Comparison of ENCODE assay signal across 9 cellular contexts in the genomic region with DNA sequence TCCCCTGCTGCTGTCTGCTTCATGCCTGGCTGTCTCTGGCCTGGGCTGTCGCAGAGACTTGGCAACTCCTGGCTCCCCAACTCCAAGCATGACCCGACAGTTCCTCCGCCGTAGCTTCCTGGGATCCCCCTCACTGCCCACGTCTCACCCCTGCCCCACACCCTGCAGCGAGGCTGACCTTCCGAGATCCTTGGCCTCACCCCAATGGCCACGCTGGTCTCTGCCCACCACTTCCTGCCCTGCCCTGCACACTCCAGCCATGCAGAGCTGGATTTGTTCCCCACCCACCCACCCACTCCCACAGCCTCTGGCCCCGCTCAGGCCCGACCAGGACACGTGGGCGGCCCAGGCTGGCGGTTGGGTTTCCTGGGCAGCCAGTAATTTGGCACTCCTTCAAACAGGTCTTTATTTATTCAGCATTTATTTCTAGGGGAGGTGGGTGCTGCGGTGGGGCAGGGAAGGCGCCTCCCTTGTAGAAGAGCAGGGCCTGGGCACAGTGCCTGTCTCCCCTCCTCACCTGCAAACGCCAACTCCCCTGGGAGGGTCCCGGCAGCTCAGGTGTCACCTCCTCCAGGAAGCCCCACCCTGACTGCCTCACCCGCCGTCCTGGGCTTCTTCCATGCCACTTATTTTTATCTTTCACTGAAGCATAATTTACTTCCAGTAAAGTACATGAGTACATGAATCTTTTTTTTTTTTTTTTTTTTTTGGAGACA. TPM values are rescaled to one million over a fixed set of nuclear protein-coding genes. Genes with fewer than 3 reads are reported as not detected.
A peak's percentile ranks its signal among the peaks of the same experiment; 100 is the strongest.
DNase-seq lines count a peak whose midpoint lies in the region; ATAC-seq and TF ChIP-seq lines count a peak whose summit lies in the region.
"Had no signal": no experiment of that assay in that cellular context is flagged by ENCODE, and none has a peak within 500 bp of the region (broad histone marks: within the 10 kb centered on the region; RNA-seq: fewer than 3 reads in every experiment).

No MANE protein-coding gene starts in this region.

- H3K36me3 Mint-ChIP-seq in activated naive CD4-positive, alpha-beta T cell treated with anti-CD3 and anti-CD28 coated beads, Interleukin-2, amount 50 U/mL, for 72 hours, result no peaks in the 10 kb centered on the region

- TF ChIP-seq EP300 in ovary (IDR thresholded peaks at IDR 0.05), result no peak

- no peaks in the 10 kb centered on the region for H3K9me3 ChIP-seq in ovary

- intact Hi-C loops in dorsolateral prefrontal cortex (cut with DNase I), result loop anchor here in 1 of 2 donors (5.0 kb wide), 1 partner anchor 33 kb away; no protein-coding TSS in a partner anchor
- intact Hi-C loops in ovary (cut with DNase I), result no loop called here

- peaks cover 23% of the 10 kb centered on the region for H3K4me1 ChIP-seq in ovary (ENCODE audit: insufficient read depth)

- no peak for TF ChIP-seq POLR2A in ovary (IDR thresholded peaks at IDR 0.05)

- no peak for ATAC-seq in activated naive CD4-positive, alpha-beta T cell treated with anti-CD3 and anti-CD28 coated beads, Interleukin-2, amount 50 U/mL, for 72 hours

- H3K27me3 ChIP-seq in dorsolateral prefrontal cortex (no peaks in the 10 kb centered on the region), ovary (no peaks in the 10 kb centered on the region)

- peak overlapping the region in 58 of 59 donors; percentile 66 to 97 (median 90) for H3K27ac ChIP-seq in dorsolateral prefrontal cortex
- H3K27ac ChIP-seq in ovary, result peak overlapping the region; percentile 43 to 91

- H3K27ac Mint-ChIP-seq in activated naive CD4-positive, alpha-beta T cell treated with anti-CD3 and anti-CD28 coated beads, Interleukin-2, amount 50 U/mL, for 72 hours, result no peak overlapping the region

- DNase-seq in D341Med (ENCODE audit: low spot score), result peak; percentile 46
- DNase-seq in NCI-H2196 (lab: John Stamatoyannopoulos, UW; ENCODE audit: unreplicated experiment), result peak; percentile 71
- DNase-seq in dorsolateral prefrontal cortex, result no peak
- peak; percentile 24 to 61 (median 49) for DNase-seq in ovary
- DNase-seq in UCSD-AML1 (lab: John Stamatoyannopoulos, UW; ENCODE audit: unreplicated experiment), result no peak
- DNase-seq in activated naive CD4-positive, alpha-beta T cell treated with anti-CD3 and anti-CD28 coated beads, Interleukin-2, amount 50 U/mL, for 72 hours (ENCODE audit: low spot score in 2 of 2), result no peak
- no peak for DNase-seq in cerebellar cortex (ENCODE audit: low spot score)
- no peak for DNase-seq in NCI-H1694 (lab: John Stamatoyannopoulos, UW)
- DNase-seq: Karpas-422 had no signal

- no peaks in the 10 kb centered on the region for H3K36me3 ChIP-seq in ovary

- no peaks in the 10 kb centered on the region for H3K9me3 Mint-ChIP-seq in activated naive CD4-positive, alpha-beta T cell treated with anti-CD3 and anti-CD28 coated beads, Interleukin-2, amount 50 U/mL, for 72 hours

- WGBS in ovary, 3 donors, result 24 to 45% (median 33%) methylated on average over 19 of the region's 19 CpGs

- no peak overlapping the region for H3K4me3 ChIP-seq in dorsolateral prefrontal cortex
- no peak overlapping the region for H3K4me3 ChIP-seq in ovary

- TF ChIP-seq CTCF in dorsolateral prefrontal cortex (IDR thresholded peaks at IDR 0.05 in 54 of 56, conservative IDR thresholded peaks at IDR 0.05 in 2 of 56; ENCODE audit: low read depth in 1 of 56, partially characterized antibody in 56 of 56), result no peak
- no peak for TF ChIP-seq CTCF in ovary (IDR thresholded peaks at IDR 0.05)

RNA-seq across cellular contexts. Expression of a gene that starts 25.5 kb away (rescaled TPM):
- total RNA-seq in dorsolateral prefrontal cortex (10 to 100 TPM; 13.2 to 37.2 (median 22.2) TPM), ovary (10 to 100 TPM; 13.4 to 39.0 (median 29.5) TPM)
- 10 to 100 TPM; 12.0 to 17.1 TPM for polyA plus RNA-seq in ovary
- 1 to 10 TPM; 1.7 to 6.4 TPM for total RNA-seq in activated naive CD4-positive, alpha-beta T cell treated with anti-CD3 and anti-CD28 coated beads, Interleukin-2, amount 50 U/mL, for 72 hours

Comparison
In these comparisons a context has a peak if more than half of its experiments do, and no peak if none do; other contexts are left out.
1. DNase-seq: peak in D341Med (single experiment), NCI-H2196 (single experiment) and ovary (5 of 5); none in dorsolateral prefrontal cortex (0 of 10), UCSD-AML1 (single experiment), activated naive CD4-positive, alpha-beta T cell treated with anti-CD3 and anti-CD28 coated beads, Interleukin-2, amount 50 U/mL, for 72 hours (0 of 2), cerebellar cortex (single experiment) and NCI-H1694 (single experiment).